In the genomic region with DNA sequence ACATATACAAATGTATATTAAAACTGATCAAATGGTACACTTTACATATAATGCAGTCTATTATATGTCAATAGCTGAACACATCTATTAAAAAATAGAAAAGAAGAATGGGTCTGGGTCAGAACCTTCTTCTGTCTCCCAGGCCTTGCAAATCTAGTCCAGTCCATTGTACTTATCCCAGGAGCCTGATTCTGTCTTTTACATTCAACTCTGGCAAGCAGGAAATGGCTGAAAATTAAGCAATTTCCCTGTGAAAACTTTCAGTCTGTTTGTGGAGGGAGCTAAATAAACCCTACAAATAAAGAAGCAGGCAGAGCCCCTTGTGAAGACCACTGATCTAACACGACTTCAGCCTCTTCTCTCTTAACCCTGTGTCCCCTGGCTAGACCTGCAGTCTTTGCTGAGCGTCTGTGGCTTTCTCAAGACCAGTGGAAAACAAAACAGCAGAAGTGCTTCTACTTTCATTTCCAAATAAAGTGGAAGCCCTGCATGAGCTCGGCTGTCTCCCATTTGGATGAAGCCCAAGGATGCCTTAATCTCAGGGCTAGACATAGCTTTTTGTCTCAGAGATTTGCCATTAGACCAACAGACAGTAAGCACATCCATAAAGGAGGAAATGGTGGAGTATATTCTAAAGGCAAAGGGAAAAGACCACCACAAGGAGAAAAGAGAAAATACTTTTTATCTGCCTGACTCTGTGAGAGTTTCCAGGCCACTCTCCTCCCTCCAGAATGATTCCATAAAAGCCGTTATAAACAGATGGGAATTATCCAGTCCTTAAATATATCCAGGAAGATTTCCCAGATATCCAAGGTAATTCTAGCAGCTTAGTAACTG, we compare ENCODE assay signal across 11 cellular contexts.
DNase-seq lines count a peak whose midpoint lies in the region; ATAC-seq lines count a peak whose summit lies in the region.
"Had no signal": no experiment of that assay in that cellular context is flagged by ENCODE, and none has a peak within 500 bp of the region (broad histone marks: within the 10 kb centered on the region; RNA-seq: fewer than 3 reads in every experiment).

No MANE protein-coding gene starts in this region.

- H3K4me3 ChIP-seq in adipocyte (ENCODE audit: low read length) = peak overlapping the region; percentile 76
- H3K4me3 ChIP-seq: MG63 had no signal

- H3K4me1 Mint-ChIP-seq in stimulated activated effector memory CD8-positive, alpha-beta T cell treated with anti-CD3 and anti-CD28 coated beads, Interleukin-12 subunit alpha, Interleukin-12 subunit beta, amount 100 ng/mL, for 72 hours = peaks cover 29% of the 10 kb centered on the region

- peak overlapping the region; percentile 85 for H3K9ac ChIP-seq in adipocyte (ENCODE audit: low read length)

- no peaks in the 10 kb centered on the region for H3K36me3 ChIP-seq in adipocyte (ENCODE audit: control insufficient read depth, insufficient read depth, low read length, severe bottlenecking)

- no peaks in the 10 kb centered on the region for H3K9me3 ChIP-seq in adipocyte (ENCODE audit: control insufficient read depth, low read length)

- H3K36me3 Mint-ChIP-seq in stimulated activated effector memory CD8-positive, alpha-beta T cell treated with anti-CD3 and anti-CD28 coated beads, Interleukin-12 subunit alpha, Interleukin-12 subunit beta, amount 100 ng/mL, for 72 hours = peaks cover 13% of the 10 kb centered on the region

- no peak for ATAC-seq in stimulated activated effector memory CD8-positive, alpha-beta T cell treated with anti-CD3 and anti-CD28 coated beads, Interleukin-12 subunit alpha, Interleukin-12 subunit beta, amount 100 ng/mL, for 72 hours
- ATAC-seq in HG03135 (IDR thresholded peaks at IDR 0.05; ENCODE audit: unreplicated experiment) (no peak), HG02588 (IDR thresholded peaks at IDR 0.05; ENCODE audit: unreplicated experiment) (no peak)
- ATAC-seq: stimulated activated naive CD8-positive, alpha-beta T cell treated with anti-CD3 and anti-CD28 coated beads, Interleukin-15, amount 100 ng/mL, for 72 hours had no signal

- no peaks in the 10 kb centered on the region for H3K27me3 ChIP-seq in adipocyte (replicated peaks; ENCODE audit: control insufficient read depth, insufficient read depth, low read length)
- H3K27me3 ChIP-seq: MG63 had no signal

- DNase-seq in DMS 273 (lab: John Stamatoyannopoulos, UW; ENCODE audit: unreplicated experiment) (peak; percentile 53), DMS 273 treated with DMSO at 0.1 percent for 48 hours (lab: John Stamatoyannopoulos, UW) (no peak), adipocyte (ENCODE audit: low read depth) (peak; percentile 18), hepatic stellate cell (ENCODE audit: low spot score) (peak; percentile 49), glomerular visceral epithelial cell (ENCODE audit: extremely low spot score) (no peak)
- DNase-seq in stimulated activated effector memory CD8-positive, alpha-beta T cell treated with anti-CD3 and anti-CD28 coated beads, Interleukin-12 subunit alpha, Interleukin-12 subunit beta, amount 100 ng/mL, for 72 hours (ENCODE audit: low spot score in 2 of 2) = no peak
- DNase-seq: MG63; SIG-M5; stimulated activated naive CD8-positive, alpha-beta T cell treated with anti-CD3 and anti-CD28 coated beads, Interleukin-15, amount 100 ng/mL, for 72 hours had no signal

- peaks cover 25% of the 10 kb centered on the region for H3K4me1 ChIP-seq in adipocyte (ENCODE audit: control insufficient read depth, insufficient read depth, low read length)

- H3K27ac Mint-ChIP-seq in stimulated activated effector memory CD8-positive, alpha-beta T cell treated with anti-CD3 and anti-CD28 coated beads, Interleukin-12 subunit alpha, Interleukin-12 subunit beta, amount 100 ng/mL, for 72 hours = peak overlapping the region; percentile 80

- peak overlapping the region; percentile 11 for H3K4me3 Mint-ChIP-seq in stimulated activated effector memory CD8-positive, alpha-beta T cell treated with anti-CD3 and anti-CD28 coated beads, Interleukin-12 subunit alpha, Interleukin-12 subunit beta, amount 100 ng/mL, for 72 hours
- H3K4me3 Mint-ChIP-seq: stimulated activated naive CD8-positive, alpha-beta T cell treated with anti-CD3 and anti-CD28 coated beads, Interleukin-15, amount 100 ng/mL, for 72 hours had no signal

- H3K9me3 Mint-ChIP-seq in stimulated activated effector memory CD8-positive, alpha-beta T cell treated with anti-CD3 and anti-CD28 coated beads, Interleukin-12 subunit alpha, Interleukin-12 subunit beta, amount 100 ng/mL, for 72 hours = peaks cover 2% of the 10 kb centered on the region

Comparison
In these comparisons a context has a peak if more than half of its experiments do, and no peak if none do; other contexts are left out.
1. DNase-seq: peak in DMS 273 (single experiment), adipocyte (single experiment) and hepatic stellate cell (single experiment); none in DMS 273 treated with DMSO at 0.1 percent for 48 hours (single experiment), stimulated activated effector memory CD8-positive, alpha-beta T cell treated with anti-CD3 and anti-CD28 coated beads, Interleukin-12 subunit alpha, Interleukin-12 subunit beta, amount 100 ng/mL, for 72 hours (0 of 2) and glomerular visceral epithelial cell (single experiment).